ENCODE assay signal across 22 cellular contexts in genomic region chr5:125046838-125047237, GRCh38.
"Had no signal": no experiment of that assay in that cellular context is flagged by ENCODE, and none has a peak within 500 bp of the region (broad histone marks: within the 10 kb centered on the region; RNA-seq: fewer than 3 reads in every experiment).

No MANE protein-coding gene starts in this region.

- DNase-seq: dermis blood vessel endothelial cell; effector memory CD4-positive, alpha-beta T cell; foreskin fibroblast; gastrocnemius medialis; head of caudate nucleus; kidney; mucosa of descending colon; naive B cell; stimulated activated CD4-positive, alpha-beta T cell treated with anti-CD3 and anti-CD28 coated beads, Interleukin-12 subunit alpha, Interleukin-12 subunit beta, amount 100 ng/mL, for 4 hours; stimulated activated CD4-positive, alpha-beta T cell treated with anti-CD3 and anti-CD28 coated beads, Interleukin-1b, Interleukin-23, amount 100 ng/mL, for 48 hours; stimulated activated CD4-positive, alpha-beta T cell treated with anti-CD3 and anti-CD28 coated beads, Interleukin-4, amount 100 ng/mL, for 1 hour; stimulated activated CD8-positive, alpha-beta memory T cell treated with anti-CD3 and anti-CD28 coated beads, Interleukin-4, amount 100 ng/mL, for 48 hours; stimulated activated naive CD4-positive, alpha-beta T cell treated with Interleukin-2 at 50 U/mL for 16 hours; stomach; thyroid gland had no signal

- H3K27me3 ChIP-seq: gastrocnemius medialis, stomach, thyroid gland had no signal

- H3K9me3 ChIP-seq: gastrocnemius medialis, mucosa of descending colon, stomach, thyroid gland had no signal

- ATAC-seq: gastrocnemius medialis; left lobe of liver; mucosa of descending colon; natural killer cell treated with Interleukin-12 subunit alpha and Interleukin-12 subunit beta and Interleukin-15 and Interleukin-18, amount 100 ng/mL, for 72 hours; sciatic nerve had no signal

- H3K27ac ChIP-seq: coronary artery, gastrocnemius medialis, parathyroid adenoma, stomach, thyroid gland had no signal

- H3K36me3 ChIP-seq: gastrocnemius medialis, stomach, thyroid gland had no signal

- H3K4me3 ChIP-seq: coronary artery, gastrocnemius medialis, lung, mucosa of descending colon, smooth muscle cell, stomach, thyroid gland had no signal
